ENCODE assay signal across 15 cellular contexts in the genomic region with DNA sequence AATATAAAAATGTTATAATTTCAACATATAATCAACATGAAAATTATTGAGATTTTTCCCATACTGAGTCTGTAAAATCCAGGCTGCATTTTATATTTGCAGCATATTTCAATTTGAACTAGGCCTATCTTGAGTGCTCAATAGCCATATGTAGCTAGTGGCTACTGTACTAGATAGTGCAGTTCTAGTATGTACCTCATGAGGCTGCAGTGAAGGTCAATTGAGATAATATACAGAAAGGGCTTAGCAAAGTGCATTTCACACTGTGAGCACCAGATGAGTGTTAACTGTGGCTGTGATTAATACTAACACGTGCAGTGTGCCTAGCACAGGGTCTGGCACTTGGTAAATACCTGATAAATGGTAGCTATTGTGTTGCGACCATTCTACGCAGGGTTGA. TPM values are rescaled to one million over a fixed set of nuclear protein-coding genes. Genes with fewer than 3 reads are reported as not detected.
A peak's percentile ranks its signal among the peaks of the same experiment; 100 is the strongest.
DNase-seq lines count a peak whose midpoint lies in the region; ATAC-seq and TF ChIP-seq lines count a peak whose summit lies in the region.
"Had no signal": no experiment of that assay in that cellular context is flagged by ENCODE, and none has a peak within 500 bp of the region (broad histone marks: within the 10 kb centered on the region; RNA-seq: fewer than 3 reads in every experiment).

No MANE protein-coding gene starts in this region.

- no peak overlapping the region for H3K27ac ChIP-seq in left ventricle myocardium inferior (replicated peaks)
- H3K27ac ChIP-seq in coronary artery, result no peak overlapping the region

- no peak for ATAC-seq in Right ventricle myocardium inferior

- H3K4me1 Mint-ChIP-seq in osteocyte (ENCODE audit: unreplicated experiment) (peaks cover 12% of the 10 kb centered on the region), progenitor cell of endocrine pancreas (ENCODE audit: low read depth) (peaks cover 10% of the 10 kb centered on the region)

- no peak for DNase-seq in left ventricle myocardium inferior
- no peak for DNase-seq in Right ventricle myocardium inferior (ENCODE audit: missing footprints)
- peak; percentile 6 for DNase-seq in OCI-M1 (lab: John Stamatoyannopoulos, UW)
- DNase-seq in coronary artery (ENCODE audit: low spot score), result peak; percentile 19
- peak; percentile 21 for DNase-seq in osteocyte (ENCODE audit: extremely low spot score, unreplicated experiment)
- DNase-seq in A172 (ENCODE audit: low spot score), result no peak
- DNase-seq in NCI-H524 (lab: John Stamatoyannopoulos, UW), result no peak
- DNase-seq in progenitor cell of endocrine pancreas (ENCODE audit: low spot score, unreplicated experiment), result no peak
- DNase-seq: ACHN; CD4-positive, alpha-beta T cell; Kasumi-1; NCI-H1930; NCI-H524 treated with DMSO at 0.1 percent for 48 hours; SK-N-SH had no signal

- H3K9me3 ChIP-seq in left ventricle myocardium inferior (replicated peaks), result no peaks in the 10 kb centered on the region
- H3K9me3 ChIP-seq: SK-N-SH had no signal

- intact Hi-C loops in left ventricle myocardium inferior (cut with micrococcal nuclease) (no loop called here), Right ventricle myocardium inferior (cut with DNase I) (no loop called here)

- H3K36me3 Mint-ChIP-seq in osteocyte (ENCODE audit: unreplicated experiment), result peaks cover 18% of the 10 kb centered on the region
- H3K36me3 Mint-ChIP-seq in progenitor cell of endocrine pancreas (ENCODE audit: insufficient read depth), result peaks cover 6% of the 10 kb centered on the region

- H3K27me3 Mint-ChIP-seq in osteocyte (ENCODE audit: unreplicated experiment) (no peaks in the 10 kb centered on the region), progenitor cell of endocrine pancreas (peaks cover 21% of the 10 kb centered on the region)

- H3K9me3 Mint-ChIP-seq in osteocyte (ENCODE audit: unreplicated experiment) (no peaks in the 10 kb centered on the region), progenitor cell of endocrine pancreas (ENCODE audit: low read depth) (no peaks in the 10 kb centered on the region)
- H3K9me3 Mint-ChIP-seq: CD4-positive, alpha-beta T cell had no signal

- H3K27ac Mint-ChIP-seq in osteocyte (ENCODE audit: unreplicated experiment) (no peak overlapping the region), progenitor cell of endocrine pancreas (no peak overlapping the region)
- H3K27ac Mint-ChIP-seq: B cell; CD4-positive, alpha-beta T cell had no signal

- H3K36me3 ChIP-seq in left ventricle myocardium inferior, result no peaks in the 10 kb centered on the region

- H3K4me3 Mint-ChIP-seq in osteocyte (ENCODE audit: unreplicated experiment) (no peak overlapping the region), progenitor cell of endocrine pancreas (ENCODE audit: low read depth) (no peak overlapping the region)
- H3K4me3 Mint-ChIP-seq: B cell; CD4-positive, alpha-beta T cell had no signal

- peaks cover 21% of the 10 kb centered on the region for H3K4me1 ChIP-seq in left ventricle myocardium inferior

- peaks cover under 1% of the 10 kb centered on the region for H3K27me3 ChIP-seq in left ventricle myocardium inferior (ENCODE audit: low read depth)

- H3K4me3 ChIP-seq in left ventricle myocardium inferior (no peak overlapping the region), coronary artery (no peak overlapping the region)

- TF ChIP-seq CTCF in left ventricle myocardium inferior (IDR thresholded peaks at IDR 0.05; ENCODE audit: borderline replicate concordance) (peak; percentile 30), coronary artery (IDR thresholded peaks at IDR 0.05) (no peak), osteocyte (IDR thresholded peaks at IDR 0.05) (no peak), progenitor cell of endocrine pancreas (IDR thresholded peaks at IDR 0.05; ENCODE audit: unreplicated experiment) (no peak)

RNA-seq across cellular contexts. Expression of a gene that starts 5.4 kb away (rescaled TPM):
- total RNA-seq in left ventricle myocardium inferior, result 9.7 TPM
- 10.1 TPM for total RNA-seq in Right ventricle myocardium inferior
- total RNA-seq in osteocyte, result 36.4 and 42.7 TPM in 2 replicates
- total RNA-seq in A172 (2014; rRNA removed; shearing (Covaris generic)), result 10.3 and 11.6 TPM in 2 replicates
- 26.2 and 29.3 TPM in 2 replicates for total RNA-seq in progenitor cell of endocrine pancreas

RNA-seq across cellular contexts. Expression of a gene that starts 6.9 kb away (rescaled TPM):
- total RNA-seq in left ventricle myocardium inferior (3.6 TPM), Right ventricle myocardium inferior (4.0 TPM), osteocyte (30.5 and 31.9 TPM in 2 replicates), progenitor cell of endocrine pancreas (66.8 and 69.6 TPM in 2 replicates)
- total RNA-seq in A172 (2014; rRNA removed; shearing (Covaris generic)), result not detected in 2 replicates
- total RNA-seq: B cell; CD4-positive, alpha-beta T cell had no signal

RNA-seq across cellular contexts. Expression of a gene that starts 14.6 kb away (rescaled TPM):
- total RNA-seq in left ventricle myocardium inferior (not detected), Right ventricle myocardium inferior (not detected), osteocyte (not detected in 2 replicates), progenitor cell of endocrine pancreas (not detected in 2 replicates)
- not detected in 2 replicates for total RNA-seq in A172 (2014; rRNA removed; shearing (Covaris generic))
- total RNA-seq: B cell; CD4-positive, alpha-beta T cell had no signal

RNA-seq across cellular contexts. Expression of a gene that starts 18.8 kb away (rescaled TPM):
- total RNA-seq in left ventricle myocardium inferior (1.0 TPM), Right ventricle myocardium inferior (0.92 TPM), osteocyte (not detected in 2 replicates), progenitor cell of endocrine pancreas (not detected in 2 replicates)
- total RNA-seq in A172 (2014; rRNA removed; shearing (Covaris generic)), result not detected in 2 replicates
- total RNA-seq: B cell; CD4-positive, alpha-beta T cell had no signal

RNA-seq across cellular contexts. Expression of a gene that starts 36.8 kb away (rescaled TPM):
- 71.2 TPM for total RNA-seq in left ventricle myocardium inferior
- 73.7 TPM for total RNA-seq in Right ventricle myocardium inferior
- 175 and 183 TPM in 2 replicates for total RNA-seq in osteocyte
- 66.5 and 85.1 TPM in 2 replicates for total RNA-seq in A172 (2014; rRNA removed; shearing (Covaris generic))
- total RNA-seq in progenitor cell of endocrine pancreas, result 318 and 338 TPM in 2 replicates

Comparison
In these comparisons a context has a peak if more than half of its experiments do, and no peak if none do; other contexts are left out.
1. DNase-seq: peak in OCI-M1 (single experiment), coronary artery (single experiment) and osteocyte (single experiment); none in left ventricle myocardium inferior (single experiment), Right ventricle myocardium inferior (single experiment), A172 (single experiment), NCI-H524 (0 of 2) and progenitor cell of endocrine pancreas (single experiment).